ENCODE assay signal across 8 cellular contexts in the genomic region with DNA sequence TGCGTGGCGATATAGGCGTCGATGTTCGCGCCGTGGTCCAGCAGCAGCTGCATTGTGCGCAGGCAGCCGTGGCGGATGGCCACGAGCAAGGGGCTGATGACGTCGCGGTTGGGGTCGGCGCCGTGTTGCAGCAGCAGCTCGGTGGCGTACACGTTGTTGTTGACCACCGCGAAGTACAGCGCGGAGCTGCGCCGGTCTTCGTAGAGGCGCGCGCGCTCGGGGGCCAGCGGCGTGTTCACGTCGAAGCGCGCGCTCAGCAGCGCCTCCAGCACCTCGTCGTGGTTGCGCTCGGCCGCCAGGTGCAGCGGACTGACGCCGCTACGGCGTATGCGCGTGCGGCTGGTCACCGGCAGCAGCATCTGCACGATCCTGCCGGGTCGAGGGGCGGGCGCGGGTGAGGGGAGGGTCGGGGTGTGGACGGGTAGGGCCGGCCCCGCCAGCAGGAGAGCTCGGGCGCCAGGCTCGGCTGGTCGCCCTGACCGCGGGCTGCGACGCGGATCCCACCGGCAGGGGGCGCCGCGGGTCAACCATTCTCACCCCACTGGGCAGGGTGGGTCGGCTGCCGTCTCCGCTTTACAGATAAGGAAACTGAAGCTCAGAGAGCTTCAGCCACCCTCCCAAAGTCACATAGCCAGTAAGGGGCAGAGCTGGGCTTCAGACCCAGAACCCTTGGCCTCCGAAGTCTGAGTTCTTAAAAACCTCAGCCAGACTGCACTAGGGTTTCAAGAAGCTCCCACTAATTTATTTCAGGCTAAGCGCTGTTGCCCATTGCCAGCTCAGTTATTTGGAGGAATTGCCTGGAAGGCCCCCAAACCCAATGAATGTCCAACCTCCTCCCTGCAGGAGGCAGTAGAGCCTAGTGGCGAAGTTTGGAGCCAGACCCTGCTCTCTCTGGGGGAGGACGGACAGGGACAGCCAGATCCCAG. TPM values are rescaled to one million over a fixed set of nuclear protein-coding genes. Genes with fewer than 3 reads are reported as not detected.
A peak's percentile ranks its signal among the peaks of the same experiment; 100 is the strongest.
DNase-seq lines count a peak whose midpoint lies in the region; ATAC-seq, FAIRE-seq and TF ChIP-seq lines count a peak whose summit lies in the region.

No MANE protein-coding gene starts in this region.

- no peaks in the 10 kb centered on the region for H3K9me3 Mint-ChIP-seq in Calu3 (ENCODE audit: low read depth, unreplicated experiment)
- peaks cover 4% of the 10 kb centered on the region for H3K9me3 Mint-ChIP-seq in astrocyte (ENCODE audit: unreplicated experiment)

- H3K4me1 Mint-ChIP-seq in Calu3 (ENCODE audit: low read depth, unreplicated experiment) (peaks cover 35% of the 10 kb centered on the region), astrocyte (ENCODE audit: low read depth, unreplicated experiment) (peaks cover 21% of the 10 kb centered on the region)

- peaks cover 15% of the 10 kb centered on the region for H3K4me1 ChIP-seq in astrocyte (ENCODE audit: insufficient read depth, low read length)
- peaks cover 55 to 83% (median 55%) of the 10 kb centered on the region in 3 donors for H3K4me1 ChIP-seq in skeletal muscle tissue (ENCODE audit: control insufficient read depth in 3 of 3, insufficient read depth in 3 of 3, low read length in 3 of 3)

- H3K4me3 Mint-ChIP-seq in Calu3 (ENCODE audit: low read depth, unreplicated experiment) (no peak overlapping the region), astrocyte (ENCODE audit: unreplicated experiment) (no peak overlapping the region)

- H3K36me3 Mint-ChIP-seq in Calu3 (ENCODE audit: insufficient read depth, unreplicated experiment): peaks cover 21% of the 10 kb centered on the region
- H3K36me3 Mint-ChIP-seq in astrocyte (ENCODE audit: low read depth, unreplicated experiment): no peaks in the 10 kb centered on the region

- DNase-seq in Calu3 (peak; percentile 94), HTR-8/SVneo (ENCODE audit: insufficient read length, low spot score) (peak; percentile 86), T-helper 2 cell (peak; percentile 79 to 92 (median 83)), astrocyte (ENCODE audit: low read depth) (peak; percentile 20), iPS DF 19.7 (ENCODE audit: low read depth, low spot score) (peak; percentile 61), T1000 (lab: John Stamatoyannopoulos, UW) (no peak)

- no peaks in the 10 kb centered on the region for H3K36me3 ChIP-seq in astrocyte (ENCODE audit: insufficient read depth, low read length)
- H3K36me3 ChIP-seq in skeletal muscle tissue (ENCODE audit: control insufficient read depth in 3 of 3, insufficient read depth in 3 of 3, low read length in 3 of 3): peaks cover 63 to 83% (median 80%) of the 10 kb centered on the region in 3 donors

- no peaks in the 10 kb centered on the region for H3K79me2 ChIP-seq in astrocyte (ENCODE audit: insufficient read depth, low read length)

- peak; percentile 94 for FAIRE-seq in HTR-8/SVneo (lab: Jason Lieb, UNC)
- no peak for FAIRE-seq in astrocyte (lab: Jason Lieb, UNC)

- no peaks in the 10 kb centered on the region for H4K20me1 ChIP-seq in astrocyte (ENCODE audit: insufficient read depth, low read length)

- H3K27me3 ChIP-seq in astrocyte (ENCODE audit: insufficient read depth, low read length): peaks cover 32% of the 10 kb centered on the region
- peaks cover 0 to 7% (median 0%) of the 10 kb centered on the region in 3 donors for H3K27me3 ChIP-seq in skeletal muscle tissue (ENCODE audit: control insufficient read depth in 3 of 3, insufficient read depth in 3 of 3, low read length in 3 of 3)

- peak; percentile 90 for ATAC-seq in GM21381 (IDR thresholded peaks at IDR 0.05; ENCODE audit: unreplicated experiment)

- peak overlapping the region; percentile 75 for H3K4me2 ChIP-seq in astrocyte (ENCODE audit: low read length)

- no peak overlapping the region for H3K9ac ChIP-seq in astrocyte (ENCODE audit: low read length)
- peak overlapping the region in 1 of 3 donors; percentile 40 for H3K9ac ChIP-seq in skeletal muscle tissue (ENCODE audit: low read depth in 1 of 3, low read length in 3 of 3)

- H3K4me3 ChIP-seq in astrocyte (ENCODE audit: insufficient read depth, low read depth, low read length) (no peak overlapping the region), skeletal muscle tissue (ENCODE audit: low read length in 3 of 3) (peak overlapping the region in 1 of 3 donors; percentile 22)

- intact Hi-C loops in Calu3 (cut with micrococcal nuclease; ENCODE audit: unreplicated experiment): loop anchor here (1.0 to 5.0 kb wide), 3 partner anchors 31 to 198 kb away; no protein-coding TSS in a partner anchor

- peak; percentile 94 for TF ChIP-seq CTCF in Calu3 (IDR thresholded peaks at IDR 0.05; ENCODE audit: unreplicated experiment)
- TF ChIP-seq CTCF in astrocyte (IDR thresholded peaks at IDR 0.05; ENCODE audit: insufficient read depth, low read depth, low read length): peak; percentile 28

- H3K9me3 ChIP-seq in astrocyte (ENCODE audit: insufficient read depth, low read depth, low read length): no peaks in the 10 kb centered on the region
- no peaks in the 10 kb centered on the region for H3K9me3 ChIP-seq in skeletal muscle tissue (ENCODE audit: control insufficient read depth in 3 of 3, low read length in 3 of 3)

- CTCF ChIA-PET in Calu3 (lab: Charles Lee): interaction anchor here (0.6 to 3.4 kb wide), 17 partner anchors 8 to 1827 kb away, joined by 3 to 51 read pairs (median 5); a partner anchor contains a TSS

- no peak overlapping the region for H3K27ac Mint-ChIP-seq in Calu3 (ENCODE audit: unreplicated experiment)
- H3K27ac Mint-ChIP-seq in astrocyte (ENCODE audit: unreplicated experiment): no peak overlapping the region

- H3K27ac ChIP-seq in astrocyte (ENCODE audit: low read depth, low read length): no peak overlapping the region
- H3K27ac ChIP-seq in skeletal muscle tissue (ENCODE audit: low read depth, low read length): peak overlapping the region; percentile 56

- no TSS peak for BruUV-seq in Calu3 (replicated peaks; lab: Mats Ljungman, UMichigan)

- H3K27me3 Mint-ChIP-seq in Calu3 (ENCODE audit: unreplicated experiment) (peaks cover 12% of the 10 kb centered on the region), astrocyte (ENCODE audit: low read depth, unreplicated experiment) (peaks cover 54% of the 10 kb centered on the region)

- peak overlapping the region; percentile 74 for H2AFZ ChIP-seq in astrocyte (ENCODE audit: low read depth, low read length)

RNA-seq across cellular contexts. Expression of a gene that starts 12.4 kb away (rescaled TPM):
- total RNA-seq in Calu3 (2022) (not detected in 2 replicates), astrocyte (not detected in 2 replicates), skeletal muscle tissue (not detected)

RNA-seq across cellular contexts. Expression of a gene that starts 36.8 kb away (rescaled TPM):
- total RNA-seq in Calu3 (2022) (0.17 and 0.19 TPM in 2 replicates), astrocyte (0.25 TPM in 1 of 2 replicates, not detected in the other), skeletal muscle tissue (16.2 TPM)

RNA-seq across cellular contexts. Expression of a gene that starts 57.5 kb away (rescaled TPM):
- not detected in 2 replicates for total RNA-seq in Calu3 (2022)
- total RNA-seq in astrocyte: not detected in 2 replicates
- not detected for total RNA-seq in skeletal muscle tissue

Comparison
In these comparisons a context has a peak if more than half of its experiments do, and no peak if none do; other contexts are left out.
1. RNA of a gene that starts 36.8 kb away (total RNA-seq): 16.2 TPM in skeletal muscle tissue (single experiment); 0.25 TPM in astrocyte and 0.17 to 0.19 TPM in Calu3; every median in the first group is over 10 times any median in the second.